In the genomic region with DNA sequence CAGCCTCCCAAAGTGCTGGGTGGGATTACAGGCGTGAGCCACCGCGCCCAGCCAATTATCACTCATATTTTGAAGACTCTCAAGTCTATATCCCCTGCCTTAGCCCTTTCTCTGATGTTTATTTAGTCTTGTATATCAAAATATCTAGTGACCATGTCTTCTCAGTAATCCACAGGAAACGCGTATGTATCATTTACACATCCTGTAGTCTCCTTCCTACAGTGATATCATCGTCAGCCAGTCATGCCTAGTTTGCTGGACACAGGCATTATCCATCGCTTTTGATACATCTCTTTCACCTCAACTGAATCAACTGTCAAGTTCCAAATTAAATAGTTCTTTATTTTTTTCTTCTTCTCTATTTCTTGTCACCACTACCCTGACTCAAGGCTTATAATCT, we compare ENCODE assay signal across 26 cellular contexts.
"Had no signal": no experiment of that assay in that cellular context is flagged by ENCODE, and none has a peak within 500 bp of the region (broad histone marks: within the 10 kb centered on the region; RNA-seq: fewer than 3 reads in every experiment).

No MANE protein-coding gene starts in this region.

- H3K9ac ChIP-seq: SK-N-SH had no signal

- H3K36me3 ChIP-seq: breast epithelium, SJCRH30 had no signal

- H3K27ac Mint-ChIP-seq: activated CD8-positive, alpha-beta memory T cell treated with anti-CD3 and anti-CD28 coated beads, Interleukin-2, amount 10 ng/mL, durations not matched to agents 7 days and 5 days; activated naive CD4-positive, alpha-beta T cell treated with anti-CD3 and anti-CD28 coated beads, Interleukin-2, amount 50 U/mL, for 24 hours; activated T-cell treated with anti-CD3 and anti-CD28 coated beads, Interleukin-2, amount 50 U/mL, for 24 hours; activated T-helper 1 cell treated with anti-CD3 and anti-CD28 coated beads, Interleukin-12 subunit alpha, Interleukin-12 subunit beta, Interleukin-2, Interleukin-4 antibody, amounts not matched to agents 30 ng/mL and 10 ng/mL and 1 ng/mL, durations not matched to agents 14 hours and 24 hours and 36 hours; WTC11 had no signal

- H3K27me3 Mint-ChIP-seq: activated CD8-positive, alpha-beta memory T cell treated with anti-CD3 and anti-CD28 coated beads, Interleukin-2, amount 10 ng/mL, durations not matched to agents 7 days and 5 days; activated naive CD4-positive, alpha-beta T cell treated with anti-CD3 and anti-CD28 coated beads, Interleukin-2, amount 50 U/mL, for 24 hours; activated T-cell treated with anti-CD3 and anti-CD28 coated beads, Interleukin-2, amount 50 U/mL, for 24 hours; central memory CD8-positive, alpha-beta T cell had no signal

- H3K27ac ChIP-seq: breast epithelium, RWPE1, SJCRH30 had no signal

- H3K27me3 ChIP-seq: breast epithelium, SJCRH30 had no signal

- DNase-seq: activated CD4-positive, alpha-beta T cell treated with anti-CD3 and anti-CD28 coated beads for 48 hours; activated CD4-positive, alpha-beta T cell treated with anti-CD3 and anti-CD28 coated beads, Interleukin-2, amount 50 U/mL, for 4 hours; activated CD4-positive, CD25-positive, alpha-beta regulatory T cell treated with anti-CD3 and anti-CD28 coated beads, Interleukin-2, amount 50 U/mL, for 72 hours; activated CD8-positive, alpha-beta memory T cell treated with anti-CD3 and anti-CD28 coated beads, Interleukin-2, amount 10 ng/mL, durations not matched to agents 7 days and 5 days; activated effector memory CD4-positive, alpha-beta T cell treated with Interleukin-2 at 50 U/mL for 16 hours; activated naive CD4-positive, alpha-beta T cell; activated T-cell treated with anti-CD3 and anti-CD28 coated beads, Interleukin-2, amount 50 U/mL, for 24 hours; aorta; Kasumi-1; NCI-H1048; NCI-H146; NCI-H446; NCI-H526; NK-92 treated with Interleukin-12 subunit alpha and Interleukin-12 subunit beta, amount 100 ng/mL, for 24 hours; Right ventricle myocardium superior; SK-N-SH; T-helper 1 cell had no signal

- H3K4me1 ChIP-seq: breast epithelium, SJCRH30 had no signal

- H3K4me3 Mint-ChIP-seq: activated CD8-positive, alpha-beta memory T cell treated with anti-CD3 and anti-CD28 coated beads, Interleukin-2, amount 10 ng/mL, durations not matched to agents 7 days and 5 days; activated naive CD4-positive, alpha-beta T cell treated with anti-CD3 and anti-CD28 coated beads, Interleukin-2, amount 50 U/mL, for 24 hours; activated T-cell treated with anti-CD3 and anti-CD28 coated beads, Interleukin-2, amount 50 U/mL, for 24 hours; activated T-helper 1 cell treated with anti-CD3 and anti-CD28 coated beads, Interleukin-12 subunit alpha, Interleukin-12 subunit beta, Interleukin-2, Interleukin-4 antibody, amounts not matched to agents 30 ng/mL and 10 ng/mL and 1 ng/mL, durations not matched to agents 14 hours and 24 hours and 36 hours; central memory CD8-positive, alpha-beta T cell; WTC11 had no signal

- H3K9me3 Mint-ChIP-seq: activated T-helper 1 cell treated with anti-CD3 and anti-CD28 coated beads, Interleukin-12 subunit alpha, Interleukin-12 subunit beta, Interleukin-2, Interleukin-4 antibody, amounts not matched to agents 30 ng/mL and 10 ng/mL and 1 ng/mL, durations not matched to agents 14 hours and 24 hours and 36 hours; WTC11 had no signal

- H3K9me3 ChIP-seq: breast epithelium, SJCRH30, SK-N-SH had no signal

- H3K4me3 ChIP-seq: breast epithelium, K562, SJCRH30 had no signal

- H3K36me3 Mint-ChIP-seq: activated CD8-positive, alpha-beta memory T cell treated with anti-CD3 and anti-CD28 coated beads, Interleukin-2, amount 10 ng/mL, durations not matched to agents 7 days and 5 days; activated naive CD4-positive, alpha-beta T cell treated with anti-CD3 and anti-CD28 coated beads, Interleukin-2, amount 50 U/mL, for 24 hours; WTC11 had no signal

- ATAC-seq: activated CD8-positive, alpha-beta memory T cell treated with anti-CD3 and anti-CD28 coated beads, Interleukin-2, amount 10 ng/mL, durations not matched to agents 7 days and 5 days; K562; Panc1; WTC11 had no signal

- H3K4me1 Mint-ChIP-seq: activated CD8-positive, alpha-beta memory T cell treated with anti-CD3 and anti-CD28 coated beads, Interleukin-2, amount 10 ng/mL, durations not matched to agents 7 days and 5 days; activated naive CD4-positive, alpha-beta T cell treated with anti-CD3 and anti-CD28 coated beads, Interleukin-2, amount 50 U/mL, for 24 hours; central memory CD8-positive, alpha-beta T cell had no signal
